Comparison of ENCODE assay signal across 1 cellular context in genomic region chr1:121519042-121519755, GRCh38.
A peak's percentile ranks its signal among the peaks of the same experiment; 100 is the strongest.
TF ChIP-seq lines count a peak whose summit lies in the region.

No MANE protein-coding gene starts in this region.

TF ChIP-seq in WTC11, 78 proteins besides CTCF, POLR2A, EP300 and RAD21 (continued from another document and continues in another):
- TF ChIP-seq SMAD4 (CRISPR knock-in tag; IDR thresholded peaks at IDR 0.05): no peak
- TF ChIP-seq, protein P1, sequence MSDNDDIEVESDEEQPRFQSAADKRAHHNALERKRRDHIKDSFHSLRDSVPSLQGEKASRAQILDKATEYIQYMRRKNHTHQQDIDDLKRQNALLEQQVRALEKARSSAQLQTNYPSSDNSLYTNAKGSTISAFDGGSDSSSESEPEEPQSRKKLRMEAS (CRISPR knock-in tag; IDR thresholded peaks at IDR 0.05): peak; percentile 86
- TF ChIP-seq JUN (CRISPR knock-in tag; IDR thresholded peaks at IDR 0.05): peak; percentile 76
- 0 out of 2 replicates have a peak, but pooled peaks have one; percentile 39 for TF ChIP-seq PREB (CRISPR knock-in tag; IDR thresholded peaks at IDR 0.05; ENCODE audit: borderline replicate concordance)
- TF ChIP-seq, protein P2, sequence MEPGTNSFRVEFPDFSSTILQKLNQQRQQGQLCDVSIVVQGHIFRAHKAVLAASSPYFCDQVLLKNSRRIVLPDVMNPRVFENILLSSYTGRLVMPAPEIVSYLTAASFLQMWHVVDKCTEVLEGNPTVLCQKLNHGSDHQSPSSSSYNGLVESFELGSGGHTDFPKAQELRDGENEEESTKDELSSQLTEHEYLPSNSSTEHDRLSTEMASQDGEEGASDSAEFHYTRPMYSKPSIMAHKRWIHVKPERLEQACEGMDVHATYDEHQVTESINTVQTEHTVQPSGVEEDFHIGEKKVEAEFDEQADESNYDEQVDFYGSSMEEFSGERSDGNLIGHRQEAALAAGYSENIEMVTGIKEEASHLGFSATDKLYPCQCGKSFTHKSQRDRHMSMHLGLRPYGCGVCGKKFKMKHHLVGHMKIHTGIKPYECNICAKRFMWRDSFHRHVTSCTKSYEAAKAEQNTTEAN (CRISPR knock-in tag; IDR thresholded peaks at IDR 0.05): peak; percentile 84; the same call in 1 of the 2 replicates
- peak; percentile 74; the same call in 1 of the 2 replicates for TF ChIP-seq SMAD3 (CRISPR knock-in tag; IDR thresholded peaks at IDR 0.05; ENCODE audit: borderline replicate concordance)
- no peak for TF ChIP-seq ATF2 (CRISPR knock-in tag; IDR thresholded peaks at IDR 0.05; ENCODE audit: borderline replicate concordance, low read depth)
- TF ChIP-seq GRHL2 (CRISPR knock-in tag; IDR thresholded peaks at IDR 0.05; ENCODE audit: insufficient replicate concordance, severe bottlenecking): no peak
- TF ChIP-seq NFATC4 (CRISPR knock-in tag; IDR thresholded peaks at IDR 0.05): no peak
- no peak for TF ChIP-seq RORB (CRISPR knock-in tag; IDR thresholded peaks at IDR 0.05)
- TF ChIP-seq MYBL2 (CRISPR knock-in tag; IDR thresholded peaks at IDR 0.05): peak; percentile 93
- TF ChIP-seq ZNF512 (CRISPR knock-in tag; IDR thresholded peaks at IDR 0.05; ENCODE audit: borderline replicate concordance): no peak
- TF ChIP-seq ZBTB21 (CRISPR knock-in tag; IDR thresholded peaks at IDR 0.05; ENCODE audit: borderline replicate concordance): peak; percentile 20; the same call in 1 of the 2 replicates
- TF ChIP-seq, protein P3, sequence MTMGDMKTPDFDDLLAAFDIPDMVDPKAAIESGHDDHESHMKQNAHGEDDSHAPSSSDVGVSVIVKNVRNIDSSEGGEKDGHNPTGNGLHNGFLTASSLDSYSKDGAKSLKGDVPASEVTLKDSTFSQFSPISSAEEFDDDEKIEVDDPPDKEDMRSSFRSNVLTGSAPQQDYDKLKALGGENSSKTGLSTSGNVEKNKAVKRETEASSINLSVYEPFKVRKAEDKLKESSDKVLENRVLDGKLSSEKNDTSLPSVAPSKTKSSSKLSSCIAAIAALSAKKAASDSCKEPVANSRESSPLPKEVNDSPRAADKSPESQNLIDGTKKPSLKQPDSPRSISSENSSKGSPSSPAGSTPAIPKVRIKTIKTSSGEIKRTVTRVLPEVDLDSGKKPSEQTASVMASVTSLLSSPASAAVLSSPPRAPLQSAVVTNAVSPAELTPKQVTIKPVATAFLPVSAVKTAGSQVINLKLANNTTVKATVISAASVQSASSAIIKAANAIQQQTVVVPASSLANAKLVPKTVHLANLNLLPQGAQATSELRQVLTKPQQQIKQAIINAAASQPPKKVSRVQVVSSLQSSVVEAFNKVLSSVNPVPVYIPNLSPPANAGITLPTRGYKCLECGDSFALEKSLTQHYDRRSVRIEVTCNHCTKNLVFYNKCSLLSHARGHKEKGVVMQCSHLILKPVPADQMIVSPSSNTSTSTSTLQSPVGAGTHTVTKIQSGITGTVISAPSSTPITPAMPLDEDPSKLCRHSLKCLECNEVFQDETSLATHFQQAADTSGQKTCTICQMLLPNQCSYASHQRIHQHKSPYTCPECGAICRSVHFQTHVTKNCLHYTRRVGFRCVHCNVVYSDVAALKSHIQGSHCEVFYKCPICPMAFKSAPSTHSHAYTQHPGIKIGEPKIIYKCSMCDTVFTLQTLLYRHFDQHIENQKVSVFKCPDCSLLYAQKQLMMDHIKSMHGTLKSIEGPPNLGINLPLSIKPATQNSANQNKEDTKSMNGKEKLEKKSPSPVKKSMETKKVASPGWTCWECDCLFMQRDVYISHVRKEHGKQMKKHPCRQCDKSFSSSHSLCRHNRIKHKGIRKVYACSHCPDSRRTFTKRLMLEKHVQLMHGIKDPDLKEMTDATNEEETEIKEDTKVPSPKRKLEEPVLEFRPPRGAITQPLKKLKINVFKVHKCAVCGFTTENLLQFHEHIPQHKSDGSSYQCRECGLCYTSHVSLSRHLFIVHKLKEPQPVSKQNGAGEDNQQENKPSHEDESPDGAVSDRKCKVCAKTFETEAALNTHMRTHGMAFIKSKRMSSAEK (CRISPR knock-in tag; IDR thresholded peaks at IDR 0.05; ENCODE audit: borderline replicate concordance): no peak
- TF ChIP-seq IRF2 (CRISPR knock-in tag; IDR thresholded peaks at IDR 0.05; ENCODE audit: borderline replicate concordance, low read depth): no peak
- TF ChIP-seq NR3C1 (CRISPR knock-in tag; conservative IDR thresholded peaks at IDR 0.05; ENCODE audit: low read depth): no peak
- no peak for TF ChIP-seq GTF2I (CRISPR knock-in tag; conservative IDR thresholded peaks at IDR 0.05)
- TF ChIP-seq MLX (CRISPR knock-in tag; IDR thresholded peaks at IDR 0.05): no peak
- no peak for TF ChIP-seq MXD4 (CRISPR knock-in tag; IDR thresholded peaks at IDR 0.05; ENCODE audit: borderline replicate concordance)
- no peak for TF ChIP-seq GABPB1 (CRISPR knock-in tag; IDR thresholded peaks at IDR 0.05)
- TF ChIP-seq, protein P4, sequence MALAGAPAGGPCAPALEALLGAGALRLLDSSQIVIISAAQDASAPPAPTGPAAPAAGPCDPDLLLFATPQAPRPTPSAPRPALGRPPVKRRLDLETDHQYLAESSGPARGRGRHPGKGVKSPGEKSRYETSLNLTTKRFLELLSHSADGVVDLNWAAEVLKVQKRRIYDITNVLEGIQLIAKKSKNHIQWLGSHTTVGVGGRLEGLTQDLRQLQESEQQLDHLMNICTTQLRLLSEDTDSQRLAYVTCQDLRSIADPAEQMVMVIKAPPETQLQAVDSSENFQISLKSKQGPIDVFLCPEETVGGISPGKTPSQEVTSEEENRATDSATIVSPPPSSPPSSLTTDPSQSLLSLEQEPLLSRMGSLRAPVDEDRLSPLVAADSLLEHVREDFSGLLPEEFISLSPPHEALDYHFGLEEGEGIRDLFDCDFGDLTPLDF (CRISPR knock-in tag; IDR thresholded peaks at IDR 0.05): 0 out of 2 replicates have a peak, but pooled peaks have one; percentile 71
- TF ChIP-seq, protein P5, sequence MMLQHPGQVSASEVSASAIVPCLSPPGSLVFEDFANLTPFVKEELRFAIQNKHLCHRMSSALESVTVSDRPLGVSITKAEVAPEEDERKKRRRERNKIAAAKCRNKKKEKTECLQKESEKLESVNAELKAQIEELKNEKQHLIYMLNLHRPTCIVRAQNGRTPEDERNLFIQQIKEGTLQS (CRISPR knock-in tag; conservative IDR thresholded peaks at IDR 0.05): 0 out of 2 replicates have a peak, but pooled peaks have one; percentile 17
- peak; percentile 92 for TF ChIP-seq FOXP1 (CRISPR knock-in tag; IDR thresholded peaks at IDR 0.05; ENCODE audit: borderline replicate concordance)
- TF ChIP-seq, protein P6, sequence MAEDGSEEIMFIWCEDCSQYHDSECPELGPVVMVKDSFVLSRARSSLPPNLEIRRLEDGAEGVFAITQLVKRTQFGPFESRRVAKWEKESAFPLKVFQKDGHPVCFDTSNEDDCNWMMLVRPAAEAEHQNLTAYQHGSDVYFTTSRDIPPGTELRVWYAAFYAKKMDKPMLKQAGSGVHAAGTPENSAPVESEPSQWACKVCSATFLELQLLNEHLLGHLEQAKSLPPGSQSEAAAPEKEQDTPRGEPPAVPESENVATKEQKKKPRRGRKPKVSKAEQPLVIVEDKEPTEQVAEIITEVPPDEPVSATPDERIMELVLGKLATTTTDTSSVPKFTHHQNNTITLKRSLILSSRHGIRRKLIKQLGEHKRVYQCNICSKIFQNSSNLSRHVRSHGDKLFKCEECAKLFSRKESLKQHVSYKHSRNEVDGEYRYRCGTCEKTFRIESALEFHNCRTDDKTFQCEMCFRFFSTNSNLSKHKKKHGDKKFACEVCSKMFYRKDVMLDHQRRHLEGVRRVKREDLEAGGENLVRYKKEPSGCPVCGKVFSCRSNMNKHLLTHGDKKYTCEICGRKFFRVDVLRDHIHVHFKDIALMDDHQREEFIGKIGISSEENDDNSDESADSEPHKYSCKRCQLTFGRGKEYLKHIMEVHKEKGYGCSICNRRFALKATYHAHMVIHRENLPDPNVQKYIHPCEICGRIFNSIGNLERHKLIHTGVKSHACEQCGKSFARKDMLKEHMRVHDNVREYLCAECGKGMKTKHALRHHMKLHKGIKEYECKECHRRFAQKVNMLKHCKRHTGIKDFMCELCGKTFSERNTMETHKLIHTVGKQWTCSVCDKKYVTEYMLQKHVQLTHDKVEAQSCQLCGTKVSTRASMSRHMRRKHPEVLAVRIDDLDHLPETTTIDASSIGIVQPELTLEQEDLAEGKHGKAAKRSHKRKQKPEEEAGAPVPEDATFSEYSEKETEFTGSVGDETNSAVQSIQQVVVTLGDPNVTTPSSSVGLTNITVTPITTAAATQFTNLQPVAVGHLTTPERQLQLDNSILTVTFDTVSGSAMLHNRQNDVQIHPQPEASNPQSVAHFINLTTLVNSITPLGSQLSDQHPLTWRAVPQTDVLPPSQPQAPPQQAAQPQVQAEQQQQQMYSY (CRISPR knock-in tag; IDR thresholded peaks at IDR 0.05): no peak; the same call in 1 of the 2 replicates
- TF ChIP-seq EMX1 (CRISPR knock-in tag; IDR thresholded peaks at IDR 0.05): no peak
- TF ChIP-seq, protein P7, sequence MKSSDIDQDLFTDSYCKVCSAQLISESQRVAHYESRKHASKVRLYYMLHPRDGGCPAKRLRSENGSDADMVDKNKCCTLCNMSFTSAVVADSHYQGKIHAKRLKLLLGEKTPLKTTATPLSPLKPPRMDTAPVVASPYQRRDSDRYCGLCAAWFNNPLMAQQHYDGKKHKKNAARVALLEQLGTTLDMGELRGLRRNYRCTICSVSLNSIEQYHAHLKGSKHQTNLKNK (CRISPR knock-in tag; IDR thresholded peaks at IDR 0.05): no peak
- TF ChIP-seq, protein P8, sequence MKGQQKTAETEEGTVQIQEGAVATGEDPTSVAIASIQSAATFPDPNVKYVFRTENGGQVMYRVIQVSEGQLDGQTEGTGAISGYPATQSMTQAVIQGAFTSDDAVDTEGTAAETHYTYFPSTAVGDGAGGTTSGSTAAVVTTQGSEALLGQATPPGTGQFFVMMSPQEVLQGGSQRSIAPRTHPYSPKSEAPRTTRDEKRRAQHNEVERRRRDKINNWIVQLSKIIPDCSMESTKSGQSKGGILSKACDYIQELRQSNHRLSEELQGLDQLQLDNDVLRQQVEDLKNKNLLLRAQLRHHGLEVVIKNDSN (CRISPR knock-in tag; IDR thresholded peaks at IDR 0.05): peak; percentile 92
- TF ChIP-seq, protein P9, sequence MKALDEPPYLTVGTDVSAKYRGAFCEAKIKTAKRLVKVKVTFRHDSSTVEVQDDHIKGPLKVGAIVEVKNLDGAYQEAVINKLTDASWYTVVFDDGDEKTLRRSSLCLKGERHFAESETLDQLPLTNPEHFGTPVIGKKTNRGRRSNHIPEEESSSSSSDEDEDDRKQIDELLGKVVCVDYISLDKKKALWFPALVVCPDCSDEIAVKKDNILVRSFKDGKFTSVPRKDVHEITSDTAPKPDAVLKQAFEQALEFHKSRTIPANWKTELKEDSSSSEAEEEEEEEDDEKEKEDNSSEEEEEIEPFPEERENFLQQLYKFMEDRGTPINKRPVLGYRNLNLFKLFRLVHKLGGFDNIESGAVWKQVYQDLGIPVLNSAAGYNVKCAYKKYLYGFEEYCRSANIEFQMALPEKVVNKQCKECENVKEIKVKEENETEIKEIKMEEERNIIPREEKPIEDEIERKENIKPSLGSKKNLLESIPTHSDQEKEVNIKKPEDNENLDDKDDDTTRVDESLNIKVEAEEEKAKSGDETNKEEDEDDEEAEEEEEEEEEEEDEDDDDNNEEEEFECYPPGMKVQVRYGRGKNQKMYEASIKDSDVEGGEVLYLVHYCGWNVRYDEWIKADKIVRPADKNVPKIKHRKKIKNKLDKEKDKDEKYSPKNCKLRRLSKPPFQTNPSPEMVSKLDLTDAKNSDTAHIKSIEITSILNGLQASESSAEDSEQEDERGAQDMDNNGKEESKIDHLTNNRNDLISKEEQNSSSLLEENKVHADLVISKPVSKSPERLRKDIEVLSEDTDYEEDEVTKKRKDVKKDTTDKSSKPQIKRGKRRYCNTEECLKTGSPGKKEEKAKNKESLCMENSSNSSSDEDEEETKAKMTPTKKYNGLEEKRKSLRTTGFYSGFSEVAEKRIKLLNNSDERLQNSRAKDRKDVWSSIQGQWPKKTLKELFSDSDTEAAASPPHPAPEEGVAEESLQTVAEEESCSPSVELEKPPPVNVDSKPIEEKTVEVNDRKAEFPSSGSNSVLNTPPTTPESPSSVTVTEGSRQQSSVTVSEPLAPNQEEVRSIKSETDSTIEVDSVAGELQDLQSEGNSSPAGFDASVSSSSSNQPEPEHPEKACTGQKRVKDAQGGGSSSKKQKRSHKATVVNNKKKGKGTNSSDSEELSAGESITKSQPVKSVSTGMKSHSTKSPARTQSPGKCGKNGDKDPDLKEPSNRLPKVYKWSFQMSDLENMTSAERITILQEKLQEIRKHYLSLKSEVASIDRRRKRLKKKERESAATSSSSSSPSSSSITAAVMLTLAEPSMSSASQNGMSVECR (CRISPR knock-in tag; IDR thresholded peaks at IDR 0.05; ENCODE audit: borderline replicate concordance): peak; percentile 88
